ENCODE assay signal across 22 cellular contexts in the genomic region with DNA sequence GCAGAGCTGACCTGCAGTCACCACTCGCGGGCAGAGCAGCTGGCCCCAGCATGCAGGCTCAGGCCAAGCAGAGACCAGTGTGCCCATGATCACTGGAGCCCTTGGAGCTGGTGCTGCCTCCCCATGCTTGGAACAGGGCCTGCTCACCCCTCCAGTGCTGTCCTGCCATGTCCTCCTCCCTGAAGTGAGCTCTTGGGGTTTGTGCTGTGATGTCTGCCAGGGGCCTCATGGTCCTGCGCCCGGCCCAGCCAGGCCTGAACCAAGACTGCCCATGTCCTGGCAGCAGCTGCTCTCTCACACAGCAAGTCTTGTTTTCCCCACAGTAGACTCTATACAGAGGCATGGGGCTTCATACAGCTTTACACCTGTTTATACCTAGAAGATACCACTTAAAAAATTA.
"Had no signal": no experiment of that assay in that cellular context is flagged by ENCODE, and none has a peak within 500 bp of the region (broad histone marks: within the 10 kb centered on the region; RNA-seq: fewer than 3 reads in every experiment).

No MANE protein-coding gene starts in this region.

- DNase-seq: colonic mucosa; cortex of kidney; effector CD8-positive, alpha-beta T cell; effector memory CD8-positive, alpha-beta T cell; endodermal cell; erythroblast; esophagus squamous epithelium; foreskin keratinocyte; glutamatergic neuron; head of caudate nucleus; heart right ventricle; hippocampal formation; left cardiac atrium; left lung; left ventricle myocardium superior; lower lobe of right lung; mucosa of descending colon had no signal

- H3K4me3 ChIP-seq: colonic mucosa, esophagus squamous epithelium, heart right ventricle, left lung, lower lobe of right lung, mucosa of descending colon had no signal

- H3K27me3 ChIP-seq: colonic mucosa, esophagus squamous epithelium, foreskin keratinocyte, heart right ventricle, left lung had no signal

- H3K36me3 ChIP-seq: colonic mucosa had no signal

- H3K9me3 ChIP-seq: colonic mucosa, esophagus squamous epithelium, heart right ventricle, left lung, lower lobe of right lung, mucosa of descending colon had no signal

- H3K27ac ChIP-seq: colonic mucosa, epithelial cell of prostate, esophagus squamous epithelium, foreskin keratinocyte, left lung, lower lobe of right lung had no signal

- H3K4me3 Mint-ChIP-seq: dendritic cell treated with granulocyte-macrophage colony-stimulating factor and Interleukin-4, amounts not matched to agents 40 ng/mL and 50 ng/mL, for 4 days; effector memory CD8-positive, alpha-beta T cell; endodermal cell; memory B cell; mesothelial cell of epicardium had no signal

- H3K27ac Mint-ChIP-seq: dendritic cell treated with granulocyte-macrophage colony-stimulating factor and Interleukin-4, amounts not matched to agents 40 ng/mL and 50 ng/mL, for 4 days; endodermal cell; memory B cell; mesothelial cell of epicardium had no signal

- ATAC-seq: effector memory CD8-positive, alpha-beta T cell; esophagus mucosa; foreskin keratinocyte; left lung; left ventricle myocardium superior; lower lobe of right lung; mucosa of descending colon had no signal

- H3K4me1 Mint-ChIP-seq: endodermal cell, memory B cell had no signal

- H3K9me3 Mint-ChIP-seq: dendritic cell treated with granulocyte-macrophage colony-stimulating factor and Interleukin-4, amounts not matched to agents 40 ng/mL and 50 ng/mL, for 4 days; effector memory CD8-positive, alpha-beta T cell; endodermal cell; memory B cell; mesothelial cell of epicardium had no signal

- H3K4me1 ChIP-seq: colonic mucosa, foreskin keratinocyte had no signal
